ENCODE assay signal across 19 cellular contexts in the genomic region with DNA sequence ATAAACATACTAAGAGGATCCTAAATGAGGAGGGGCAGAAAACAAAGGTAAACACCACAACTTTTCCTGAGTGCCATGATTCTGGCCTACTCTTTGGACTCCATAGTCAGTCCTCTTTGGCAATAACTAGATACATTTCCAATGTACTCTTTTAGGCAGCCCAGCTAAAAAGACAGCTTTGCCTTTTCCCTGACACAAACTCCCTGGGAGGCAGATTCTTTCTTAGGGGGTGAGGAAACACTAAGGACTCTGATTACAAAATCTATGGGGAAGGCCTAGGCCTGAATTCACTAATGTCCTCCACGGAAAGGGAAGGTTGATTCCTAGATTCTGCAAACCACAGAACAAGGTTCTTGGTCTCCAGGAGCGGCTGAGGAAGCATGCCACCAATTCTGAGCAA. TPM values are rescaled to one million over a fixed set of nuclear protein-coding genes. Genes with fewer than 3 reads are reported as not detected.
DNase-seq lines count a peak whose midpoint lies in the region; ATAC-seq, FAIRE-seq and TF ChIP-seq lines count a peak whose summit lies in the region.
"Had no signal": no experiment of that assay in that cellular context is flagged by ENCODE, and none has a peak within 500 bp of the region (broad histone marks: within the 10 kb centered on the region; RNA-seq: fewer than 3 reads in every experiment).

No MANE protein-coding gene starts in this region.

- no peak overlapping the region for H3K14ac ChIP-seq in H1 (ENCODE audit: insufficient read length)

- H3K9me3 ChIP-seq in T-helper 17 cell (ENCODE audit: control insufficient read depth, low read length, poor library complexity, severe bottlenecking) (no peaks in the 10 kb centered on the region), H1 (ENCODE audit: insufficient read depth in 2 of 2, low read depth in 1 of 2, low read length in 1 of 2) (no peaks in the 10 kb centered on the region), suprapubic skin (no peaks in the 10 kb centered on the region)
- H3K9me3 ChIP-seq: Caco-2, HAP-1 had no signal

- no peak overlapping the region for H4K91ac ChIP-seq in H1 (replicated peaks; ENCODE audit: insufficient read length, low read length)

- H3K27ac ChIP-seq in H1 (ENCODE audit: low read depth, low read length) (no peak overlapping the region), mesendoderm (ENCODE audit: low read depth, low read length) (no peak overlapping the region), GM23338 (ENCODE audit: low read depth) (no peak overlapping the region), suprapubic skin (no peak overlapping the region)
- H3K27ac ChIP-seq: C4-2B, HL-60 had no signal

- H2AK5ac ChIP-seq in H1 (ENCODE audit: low read depth, low read length) (no peak overlapping the region), mesendoderm (ENCODE audit: low read length) (no peak overlapping the region)

- H3K27me3 ChIP-seq in H1 (replicated peaks in 1 of 4; ENCODE audit: control insufficient read depth in 3 of 4, extremely low read depth in 1 of 4, insufficient read depth in 3 of 4, low read length in 3 of 4) (no peaks in the 10 kb centered on the region), mesendoderm (ENCODE audit: insufficient read depth, low read length, poor library complexity) (no peaks in the 10 kb centered on the region), GM23338 (ENCODE audit: insufficient read depth) (no peaks in the 10 kb centered on the region), suprapubic skin (no peaks in the 10 kb centered on the region)

- peaks cover 26% of the 10 kb centered on the region for H3K4me1 Mint-ChIP-seq in T-helper 17 cell
- peaks cover 7% of the 10 kb centered on the region for H3K4me1 Mint-ChIP-seq in activated naive CD8-positive, alpha-beta T cell treated with anti-CD3 and anti-CD28 coated beads for 36 hours
- no peaks in the 10 kb centered on the region; the same call in 2 of the 3 replicates for H3K4me1 Mint-ChIP-seq in GM23338

- no peaks in the 10 kb centered on the region for H4K20me1 ChIP-seq in H1 (replicated peaks in 1 of 2; ENCODE audit: control insufficient read depth in 1 of 2, insufficient read depth in 2 of 2, low read length in 2 of 2)
- H4K20me1 ChIP-seq in GM23338 (replicated peaks; ENCODE audit: insufficient read depth): no peaks in the 10 kb centered on the region; the same call in none of the 2 replicates

- H3K23ac ChIP-seq in H1 (ENCODE audit: insufficient read length) (no peak overlapping the region), mesendoderm (ENCODE audit: low read length) (no peak overlapping the region)

- no peak overlapping the region for H3K18ac ChIP-seq in H1 (ENCODE audit: extremely low read depth, low read length)
- H3K18ac ChIP-seq in mesendoderm (ENCODE audit: low read length): no peak overlapping the region

- POLR2A ChIA-PET in H1 (lab: Charles Lee; ENCODE audit: partially characterized antibody): no interaction called here

- H2AFZ ChIP-seq in H1 (ENCODE audit: low read length) (no peak overlapping the region), GM23338 (no peak overlapping the region)

- H3K9me2 ChIP-seq in GM23338 (ENCODE audit: insufficient read depth): no peaks in the 10 kb centered on the region

- TF ChIP-seq POLR2A in H1 (IDR thresholded peaks at IDR 0.05; ENCODE audit: control extremely low read depth in 1 of 2, low read depth in 2 of 2, low read length in 2 of 2): no peak
- TF ChIP-seq POLR2A in suprapubic skin (IDR thresholded peaks at IDR 0.05): no peak

- no peaks in the 10 kb centered on the region for H3K27me3 Mint-ChIP-seq in T-helper 17 cell
- no peaks in the 10 kb centered on the region for H3K27me3 Mint-ChIP-seq in activated naive CD8-positive, alpha-beta T cell treated with anti-CD3 and anti-CD28 coated beads for 36 hours
- H3K27me3 Mint-ChIP-seq in GM23338 (ENCODE audit: insufficient read depth, low read depth, poor library complexity): peaks cover 1% of the 10 kb centered on the region
- H3K27me3 Mint-ChIP-seq: CD4-positive, alpha-beta T cell had no signal

- H4K8ac ChIP-seq in H1 (ENCODE audit: extremely low read depth, insufficient read depth, low read length): no peak overlapping the region
- H4K8ac ChIP-seq in mesendoderm (ENCODE audit: low read depth, low read length): no peak overlapping the region

- 88% methylated on average over 2 of the region's 2 CpGs; no CpG with 5 or more reads in 1 of the 2 experiments for WGBS in H1 (ENCODE audit: extremely low coverage in 1 of 2, insufficient coverage in 1 of 2, insufficient read length in 1 of 2, insufficient replicate concordance in 2 of 2, low coverage in 1 of 2, low lambda C conversion rate in 2 of 2, missing lambda C conversion rate in 1 of 2), 2 experiments
- WGBS in mesendoderm (ENCODE audit: extremely low coverage, insufficient coverage, low lambda C conversion rate): no CpG with 5 or more reads among the region's 2 CpGs
- WGBS in suprapubic skin: 100% methylated on average over 2 of the region's 2 CpGs

- DNase-seq in T-helper 17 cell: no peak
- DNase-seq in H1 (ENCODE audit: low read depth in 1 of 2, low spot score in 2 of 2): no peak
- no peak for DNase-seq in mesendoderm
- DNase-seq in activated naive CD8-positive, alpha-beta T cell treated with anti-CD3 and anti-CD28 coated beads for 36 hours: no peak
- no peak for DNase-seq in GM23338 (ENCODE audit: low spot score)
- no peak for DNase-seq in suprapubic skin (ENCODE audit: low spot score in 2 of 2)
- DNase-seq: ACHN; Caco-2; CD4-positive, alpha-beta T cell; IMR-90 had no signal

- H2BK120ac ChIP-seq in H1 (replicated peaks; ENCODE audit: low read depth, low read length) (no peak overlapping the region), mesendoderm (ENCODE audit: low read depth, low read length) (no peak overlapping the region)

- no peak overlapping the region for H2BK5ac ChIP-seq in H1 (ENCODE audit: low read depth, low read length)
- H2BK5ac ChIP-seq in mesendoderm (ENCODE audit: low read length): no peak overlapping the region

- no peak for TF ChIP-seq CTCF in H1 (IDR thresholded peaks at IDR 0.05; ENCODE audit: control extremely low read depth in 1 of 3, insufficient read depth in 1 of 3, low read depth in 1 of 3, low read length in 3 of 3)
- TF ChIP-seq CTCF in GM23338 (conservative IDR thresholded peaks at IDR 0.05; ENCODE audit: low read depth in 2 of 2): no peak
- TF ChIP-seq CTCF in suprapubic skin (IDR thresholded peaks at IDR 0.05): no peak

- H3K4me3 Mint-ChIP-seq in T-helper 17 cell: no peak overlapping the region
- H3K4me3 Mint-ChIP-seq in activated naive CD8-positive, alpha-beta T cell treated with anti-CD3 and anti-CD28 coated beads for 36 hours: no peak overlapping the region
- no peak overlapping the region for H3K4me3 Mint-ChIP-seq in GM23338
- H3K4me3 Mint-ChIP-seq: CD4-positive, alpha-beta T cell had no signal

- ATAC-seq in T-helper 17 cell (no peak), GM23338 (no peak), HG03175 (IDR thresholded peaks at IDR 0.05; ENCODE audit: unreplicated experiment) (no peak)
- ATAC-seq: K562 had no signal

- H3K4me1 ChIP-seq in H1 (replicated peaks in 1 of 4; ENCODE audit: control insufficient read depth in 3 of 4, insufficient read depth in 4 of 4, low read length in 3 of 4) (no peaks in the 10 kb centered on the region), mesendoderm (ENCODE audit: control insufficient read depth, low read depth, low read length) (peaks cover 14% of the 10 kb centered on the region), GM23338 (ENCODE audit: insufficient read depth) (no peaks in the 10 kb centered on the region), suprapubic skin (no peaks in the 10 kb centered on the region)
- H3K4me1 ChIP-seq: Caco-2, HAP-1 had no signal

- H3K9me3 Mint-ChIP-seq in activated naive CD8-positive, alpha-beta T cell treated with anti-CD3 and anti-CD28 coated beads for 36 hours: no peaks in the 10 kb centered on the region
- no peaks in the 10 kb centered on the region for H3K9me3 Mint-ChIP-seq in GM23338
- H3K9me3 Mint-ChIP-seq: CD4-positive, alpha-beta T cell had no signal

- H3K4me3 ChIP-seq in H1 (ENCODE audit: extremely low read depth in 1 of 4, insufficient read depth in 2 of 4, low read depth in 3 of 4, low read length in 4 of 4): no peak overlapping the region
- H3K4me3 ChIP-seq in mesendoderm (ENCODE audit: low read length): no peak overlapping the region
- no peak overlapping the region for H3K4me3 ChIP-seq in GM23338
- no peak overlapping the region for H3K4me3 ChIP-seq in suprapubic skin
- H3K4me3 ChIP-seq: HAP-1, K562 had no signal

- FAIRE-seq in H1 (lab: Jason Lieb, UNC): no peak
- FAIRE-seq: A204.1, D721Med, G401.6, GM12891, K562 had no signal

- H3F3A ChIP-seq in GM23338 (replicated peaks; ENCODE audit: low read depth): no peaks in the 10 kb centered on the region

- peak overlapping the region; percentile 5 for H4K5ac ChIP-seq in H1 (ENCODE audit: insufficient read length, low read depth, low read length)
- no peak overlapping the region for H4K5ac ChIP-seq in mesendoderm (ENCODE audit: low read length)

- TF ChIP-seq RAD21 in H1 (IDR thresholded peaks at IDR 0.05 in 1 of 2, conservative IDR thresholded peaks at IDR 0.05 in 1 of 2; ENCODE audit: low read depth in 2 of 2, low read length in 2 of 2): no peak

- H3K36me3 ChIP-seq in H1 (ENCODE audit: control insufficient read depth in 2 of 4, insufficient read depth in 4 of 4, low read length in 3 of 4): peaks cover 4 to 30% (median 13%) of the 10 kb centered on the region in 4 experiments; a peak in 7 of 8 replicates
- H3K36me3 ChIP-seq in mesendoderm (ENCODE audit: control insufficient read depth, insufficient read depth, low read length): no peaks in the 10 kb centered on the region
- H3K36me3 ChIP-seq in GM23338 (ENCODE audit: insufficient read depth): no peaks in the 10 kb centered on the region; the same call in 1 of the 2 replicates
- peaks cover 87% of the 10 kb centered on the region for H3K36me3 ChIP-seq in suprapubic skin

- H3K56ac ChIP-seq in H1 (replicated peaks; ENCODE audit: insufficient read length, low read depth, low read length) (no peak overlapping the region), mesendoderm (ENCODE audit: low read length) (peak overlapping the region; percentile 44)

- H3K27ac Mint-ChIP-seq in T-helper 17 cell (peak overlapping the region; percentile 67), GM23338 (no peak overlapping the region)
- no peak overlapping the region for H3K27ac Mint-ChIP-seq in activated naive CD8-positive, alpha-beta T cell treated with anti-CD3 and anti-CD28 coated beads for 36 hours
- H3K27ac Mint-ChIP-seq: CD4-positive, alpha-beta T cell had no signal

- H3K4me2 ChIP-seq in H1 (ENCODE audit: insufficient read depth in 1 of 2, low read depth in 2 of 2, low read length in 2 of 2) (no peak overlapping the region), mesendoderm (ENCODE audit: low read length) (no peak overlapping the region), GM23338 (no peak overlapping the region)

- H3K79me1 ChIP-seq in H1 (ENCODE audit: low read depth, low read length) (no peaks in the 10 kb centered on the region), mesendoderm (ENCODE audit: low read length) (no peaks in the 10 kb centered on the region)

- CTCF ChIA-PET in H1 (lab: Charles Lee; ENCODE audit: partially characterized antibody): interaction anchor here (0.7 kb wide), 1 partner anchor 97 kb away, joined by 6 read pairs; no protein-coding TSS in a partner anchor

- H3K9ac ChIP-seq in H1 (replicated peaks in 1 of 4; ENCODE audit: extremely low read depth in 1 of 4, low read depth in 3 of 4, low read length in 3 of 4): no peak overlapping the region
- peak overlapping the region; percentile 22 for H3K9ac ChIP-seq in mesendoderm (ENCODE audit: low read length)

- H3K4ac ChIP-seq in H1 (replicated peaks; ENCODE audit: insufficient read length, low read depth, low read length) (no peak overlapping the region), mesendoderm (ENCODE audit: low read depth, low read length) (no peak overlapping the region)

- H3K36me3 Mint-ChIP-seq in T-helper 17 cell (ENCODE audit: low read depth) (peaks cover 12% of the 10 kb centered on the region), GM23338 (ENCODE audit: low read depth) (peaks cover 20% of the 10 kb centered on the region)
- peaks cover 23% of the 10 kb centered on the region for H3K36me3 Mint-ChIP-seq in activated naive CD8-positive, alpha-beta T cell treated with anti-CD3 and anti-CD28 coated beads for 36 hours

- H3K79me2 ChIP-seq in H1 (ENCODE audit: control insufficient read depth in 1 of 2, insufficient read depth in 2 of 2, low read length in 2 of 2) (no peaks in the 10 kb centered on the region), mesendoderm (ENCODE audit: control insufficient read depth, insufficient read depth, low read length) (no peaks in the 10 kb centered on the region), GM23338 (replicated peaks; ENCODE audit: insufficient read depth) (no peaks in the 10 kb centered on the region)

- TF ChIP-seq EP300 in H1 (IDR thresholded peaks at IDR 0.05; ENCODE audit: borderline replicate concordance in 1 of 2, low read depth in 2 of 2, low read length in 2 of 2) (no peak), suprapubic skin (IDR thresholded peaks at IDR 0.05) (no peak)

- no peak overlapping the region for H2BK12ac ChIP-seq in H1 (ENCODE audit: low read depth, low read length)

- no peak overlapping the region for H2BK15ac ChIP-seq in H1 (ENCODE audit: low read length)
- no peak overlapping the region for H2BK15ac ChIP-seq in mesendoderm (replicated peaks; ENCODE audit: low read depth)

- H3K23me2 ChIP-seq in H1 (ENCODE audit: low read depth, low read length): no peaks in the 10 kb centered on the region

- H2BK20ac ChIP-seq in H1 (ENCODE audit: low read length): no peak overlapping the region

RNA-seq across cellular contexts. Expression of a gene that starts 25.8 kb away (rescaled TPM):
- 10 to 100 TPM; 64.5 to 74.1 TPM for total RNA-seq in T-helper 17 cell
- total RNA-seq in H1 (2021; fragmentation: NEBNext Ultra II Directional; extraction: Animal tissue kit (Norgen Biotek cat#: 25700)): 29.6 and 32.8 TPM in 2 replicates
- 29.0 and 42.8 TPM in 2 replicates for polyA plus RNA-seq in H1 (2011; rRNA removed)
- polyA plus RNA-seq in H1 (2011; cell fraction: cytosol; rRNA removed): 37.8 TPM
- polyA plus RNA-seq in H1 (2011; cell fraction: nucleus; rRNA removed): 26.7 TPM
- 29.6 to 39.3 TPM (median 34.2 TPM) in 4 replicates for polyA plus RNA-seq in H1 (2012, experiment 1 of 2)
- 19.8 TPM for polyA plus RNA-seq in H1 (2012, experiment 2 of 2)
- 13.7 TPM for polyA plus RNA-seq in H1 (2013, experiment 1 of 2)
- 14.1 TPM for polyA plus RNA-seq in H1 (2013, experiment 2 of 2)
- polyA minus RNA-seq in H1 (2011; rRNA and poly(A)+ RNA removed): 84.3 and 109 TPM in 2 replicates
- polyA minus RNA-seq in H1 (2011; cell fraction: cytosol; rRNA and poly(A)+ RNA removed): 21.6 TPM
- polyA minus RNA-seq in H1 (2011; cell fraction: nucleus; rRNA and poly(A)+ RNA removed): 23.5 TPM
- polyA plus RNA-seq in mesendoderm (2013, experiment 1 of 2): 21.4 TPM
- polyA plus RNA-seq in mesendoderm (2013, experiment 2 of 2): 19.8 TPM
- 10 to 100 TPM; 29.5 to 34.0 TPM for total RNA-seq in activated naive CD8-positive, alpha-beta T cell treated with anti-CD3 and anti-CD28 coated beads for 36 hours
- total RNA-seq in GM23338 (2014; rRNA removed; shearing (Covaris generic)): 15.0 and 18.6 TPM in 2 replicates
- polyA plus RNA-seq in GM23338 (2016; fragmentation: Nextera tagmentation; extraction: Ambion mirVana): 8.0 and 10.1 TPM in 2 replicates
- total RNA-seq in suprapubic skin: 10 to 100 TPM; 48.2 to 83.6 (median 71.3) TPM
